Comparison of ENCODE assay signal across 14 cellular contexts in genomic region chr19:14082675-14082960, GRCh38. TPM values are rescaled to one million over a fixed set of nuclear protein-coding genes. Genes with fewer than 3 reads are reported as not detected.
DNase-seq lines count a peak whose midpoint lies in the region; ATAC-seq, FAIRE-seq and TF ChIP-seq lines count a peak whose summit lies in the region.
"Had no signal": no experiment of that assay in that cellular context is flagged by ENCODE, and none has a peak within 500 bp of the region (broad histone marks: within the 10 kb centered on the region; RNA-seq: fewer than 3 reads in every experiment).

No MANE protein-coding gene starts in this region.

- H3K36me3 ChIP-seq in heart left ventricle, result peaks cover 0 to 9% (median 3%) of the 10 kb centered on the region in 9 donors
- H3K36me3 ChIP-seq in GM12878 (ENCODE audit: control insufficient read depth in 2 of 2, insufficient read depth in 2 of 2, low read length in 1 of 2), result no peaks in the 10 kb centered on the region; a peak in 1 of 4 replicates
- no peaks in the 10 kb centered on the region for H3K36me3 ChIP-seq in muscle layer of colon (ENCODE audit: insufficient read depth, low read length)
- H3K36me3 ChIP-seq in transverse colon, result peaks cover 0 to 3% (median 0%) of the 10 kb centered on the region in 4 donors

- in situ Hi-C loops in GM12878 (cut with MboI) (no loop called here), transverse colon (cut with MboI; ENCODE audit: low pct_ligation_motif_present in 1 of 4, low pct_unique_long_range_greater_than_20kb in 1 of 4, low sequenced_read_pairs in 3 of 4) (no loop called here)

- H3K4me3 ChIP-seq in heart left ventricle (peak overlapping the region in 7 of 12 donors; percentile 61 to 95 (median 73)), GM12878 (no peak overlapping the region; the same call in 1 of the 2 replicates), muscle layer of colon (ENCODE audit: low read depth in 1 of 2, low read length in 2 of 2) (no peak overlapping the region), transverse colon (peak overlapping the region in 2 of 4 donors; percentile 69 to 77)

- H2AFZ ChIP-seq in GM12878 (ENCODE audit: control insufficient read depth, low read depth, low read length), result no peak overlapping the region

- H3K4me2 ChIP-seq in GM12878 (ENCODE audit: control insufficient read depth, insufficient read depth), result peak overlapping the region; percentile 70

- H4K20me1 ChIP-seq in GM12878 (ENCODE audit: control insufficient read depth, insufficient read depth), result no peaks in the 10 kb centered on the region

- H3K79me2 ChIP-seq in GM12878 (ENCODE audit: control insufficient read depth, insufficient read depth, low read length), result peaks cover 8% of the 10 kb centered on the region

- POLR2A ChIA-PET in GM12878 (lab: Charles Lee), result interaction anchor here (0.7 to 4.9 kb wide), 7 partner anchors 9 to 236 kb away, joined by 3 to 23 read pairs (median 3); no protein-coding TSS in a partner anchor

- H3K4me1 ChIP-seq in heart left ventricle, result peaks cover 4 to 31% (median 17%) of the 10 kb centered on the region in 12 donors
- H3K4me1 ChIP-seq in GM12878 (ENCODE audit: control insufficient read depth, insufficient read depth, low read length), result peaks cover 4% of the 10 kb centered on the region; the same call in 1 of the 2 replicates
- H3K4me1 ChIP-seq in muscle layer of colon (ENCODE audit: insufficient read depth, low read length), result peaks cover 15% of the 10 kb centered on the region
- peaks cover 10 to 36% (median 20%) of the 10 kb centered on the region in 4 donors for H3K4me1 ChIP-seq in transverse colon

- WGBS in heart left ventricle, 4 donors, result 0 to 81% (median 70%) methylated on average over 1 of the region's 1 CpG
- 43% methylated on average over 1 of the region's 1 CpG for WGBS in GM12878 (ENCODE audit: insufficient coverage, insufficient replicate concordance, low lambda C conversion rate, missing lambda C conversion rate)
- WGBS in transverse colon (ENCODE audit: low coverage in 1 of 2), 2 donors, result 50% methylated on average over 1 of the region's 1 CpG; no CpG with 5 or more reads in 1 of the 2 donors

- intact Hi-C loops in heart left ventricle (cut with DNase I) (loop anchor here in 3 of 10 donors (5.0 to 10.0 kb wide), 2 partner anchors 35 to 308 kb away; partner anchors contain the start of genes PRKACA (in 3 of the 3) and C19orf53 (in 1 of the 3)), cardiac septum (cut with DNase I) (loop anchor here (5.0 kb wide), 1 partner anchor 35 kb away; the partner anchor contains the start of gene PRKACA), GM12878 (cut with micrococcal nuclease; ENCODE audit: unreplicated experiment) (loop anchor here (5.0 kb wide), 1 partner anchor 35 kb away; the partner anchor contains the start of gene PRKACA), transverse colon (cut with DNase I; ENCODE audit: low total_unique reads) (no loop called here)

- TF ChIP-seq CTCF in heart left ventricle (IDR thresholded peaks at IDR 0.05) (no peak), GM12878 (IDR thresholded peaks at IDR 0.05 in 2 of 3, conservative IDR thresholded peaks at IDR 0.05 in 1 of 3; ENCODE audit: control insufficient read depth in 2 of 3, extremely low read depth in 1 of 3, insufficient read depth in 1 of 3, low read depth in 3 of 3, low read length in 3 of 3) (no peak), transverse colon (IDR thresholded peaks at IDR 0.05) (no peak)

- no TSS peak for BruUV-seq in GM12878 (replicated peaks; lab: Mats Ljungman, UMichigan)

- CTCF ChIA-PET in GM12878 (lab: Yijun Ruan, JAX), result interaction anchor here (0.6 to 5.6 kb wide), 14 partner anchors 9 to 318 kb away, joined by 3 to 30 read pairs (median 5); partner anchors contain the start of genes ASF1B, MISP3, MRI1 and PRKACA

- ATAC-seq in heart left ventricle, result no peak
- no peak for ATAC-seq in GM12878
- no peak for ATAC-seq in HG03095 (IDR thresholded peaks at IDR 0.05; ENCODE audit: unreplicated experiment)
- no peak for ATAC-seq in GM18867 (IDR thresholded peaks at IDR 0.05; ENCODE audit: unreplicated experiment)
- ATAC-seq in HG03196 (IDR thresholded peaks at IDR 0.05; ENCODE audit: unreplicated experiment), result no peak

- no peak for TF ChIP-seq EP300 in GM12878 (IDR thresholded peaks at IDR 0.05; ENCODE audit: borderline replicate concordance in 1 of 2, control insufficient read depth in 1 of 2, low read depth in 2 of 2, low read length in 2 of 2)
- TF ChIP-seq EP300 in transverse colon (IDR thresholded peaks at IDR 0.05; ENCODE audit: low read depth), result no peak

- TF ChIP-seq POLR2A in heart left ventricle (IDR thresholded peaks at IDR 0.05), result no peak
- no peak for TF ChIP-seq POLR2A in GM12878 (IDR thresholded peaks at IDR 0.05; ENCODE audit: low read depth, low read length)
- TF ChIP-seq POLR2A in transverse colon (IDR thresholded peaks at IDR 0.05), result no peak

- no peaks in the 10 kb centered on the region for H3K9me3 ChIP-seq in heart left ventricle
- H3K9me3 ChIP-seq in GM12878 (replicated peaks; ENCODE audit: control insufficient read depth, insufficient read depth, low read length), result no peaks in the 10 kb centered on the region
- H3K9me3 ChIP-seq in muscle layer of colon (ENCODE audit: low read length), result no peaks in the 10 kb centered on the region
- H3K9me3 ChIP-seq in transverse colon, result no peaks in the 10 kb centered on the region
- H3K9me3 ChIP-seq: spleen had no signal

- RAD21 ChIA-PET in GM12878 (lab: Charles Lee; ENCODE audit: unreplicated experiment), result interaction anchor here (0.8 to 4.8 kb wide), 9 partner anchors 9 to 219 kb away, joined by 3 to 27 read pairs (median 4); partner anchors contain the start of genes ASF1B, IL27RA, PRKACA and RFX1

- no peaks in the 10 kb centered on the region for H3K27me3 ChIP-seq in heart left ventricle
- no peaks in the 10 kb centered on the region for H3K27me3 ChIP-seq in GM12878 (replicated peaks in 1 of 2; ENCODE audit: control insufficient read depth in 2 of 2, insufficient read depth in 2 of 2, low read length in 1 of 2)
- no peaks in the 10 kb centered on the region for H3K27me3 ChIP-seq in muscle layer of colon (ENCODE audit: control insufficient read depth in 1 of 2, insufficient read depth in 2 of 2, low read length in 2 of 2)
- no peaks in the 10 kb centered on the region for H3K27me3 ChIP-seq in transverse colon
- H3K27me3 ChIP-seq: spleen had no signal

- FAIRE-seq in GM12878 (lab: Jason Lieb, UNC), result no peak

- H3K9ac ChIP-seq in GM12878 (ENCODE audit: control insufficient read depth, insufficient read depth, low read length) (peak overlapping the region; percentile 90), muscle layer of colon (ENCODE audit: low read length) (peak overlapping the region; percentile 84)

- TF ChIP-seq RAD21 in GM12878 (IDR thresholded peaks at IDR 0.05; ENCODE audit: insufficient read depth, low read depth, low read length), result no peak

- SMC1A ChIA-PET in GM12878 (lab: Charles Lee; ENCODE audit: uncharacterized antibody, unreplicated experiment), result interaction anchor here (0.8 to 1.4 kb wide), 3 partner anchors 9 to 54 kb away, joined by 3 to 5 read pairs (median 5); partner anchors contain the start of gene ASF1B

- H3K27ac ChIP-seq in heart left ventricle, result peak overlapping the region in 6 of 12 donors; percentile 81 to 96 (median 92)
- H3K27ac ChIP-seq in GM12878 (ENCODE audit: control insufficient read depth, insufficient read depth), result peak overlapping the region; percentile 86
- H3K27ac ChIP-seq in muscle layer of colon (ENCODE audit: low read depth, low read length), result no peak overlapping the region
- H3K27ac ChIP-seq in transverse colon, result peak overlapping the region; percentile 88 to 95 (median 94)

- DNase-seq in heart left ventricle (no peak), cardiac septum (ENCODE audit: low spot score) (no peak), GM12878 (ENCODE audit: low read depth, low spot score) (no peak), transverse colon (no peak)
- DNase-seq: Karpas-422, NCI-H774, spleen had no signal

RNA-seq across cellular contexts. Expression of gene C19orf67, which starts 3.0 kb away (rescaled TPM):
- total RNA-seq in heart left ventricle (not detected), cardiac septum (not detected), GM12878 (2014; rRNA removed) (not detected in 2 replicates), GM12878 (2014; rRNA removed; fragmentation: Illumina TruSeq; extraction: Trizol) (not detected in 2 replicates), GM12878 (2021) (not detected in 2 replicates), transverse colon (1 to 10 TPM in 1 of 4 donors, under 1 TPM in 1, not detected in 2; 0.64 to 1.1 TPM)
- polyA plus RNA-seq in heart left ventricle (not detected), GM12878 (2011; rRNA removed) (not detected in 2 replicates), GM12878 (2014; fragmentation: Illumina TruSeq; extraction: Trizol) (not detected in 2 replicates), GM12878 (2014; fragmentation: Nextera tagmentation; extraction: Ambion mirVana) (not detected), GM12878 (2014; rRNA removed) (not detected in 2 replicates), GM12878 (2016; fragmentation: Nextera tagmentation; extraction: Ambion mirVana) (under 1 TPM in 1 of 2 experiments, not detected in 1; 0.14 TPM)
- total RNA-seq in GM12878 (2013; cell fraction: nucleolus; rRNA removed), result 1.4 TPM in 1 of 2 replicates, not detected in the other
- polyA plus RNA-seq in GM12878 (2011; ENCODE audit: low read depth), result not detected
- not detected in 2 replicates for polyA plus RNA-seq in GM12878 (2011; cell fraction: cytosol; rRNA removed)
- polyA plus RNA-seq in GM12878 (2011; cell fraction: nucleus; rRNA removed), result 0.27 and 0.35 TPM in 2 replicates
- 0.10 TPM in 1 of 2 replicates, not detected in the other for polyA plus RNA-seq in GM12878 (2012)
- not detected in 2 replicates for polyA minus RNA-seq in GM12878 (2011; rRNA and poly(A)+ RNA removed)
- polyA minus RNA-seq in GM12878 (2011; cell fraction: cytosol; rRNA and poly(A)+ RNA removed), result not detected in 2 replicates
- polyA minus RNA-seq in GM12878 (2011; cell fraction: nucleus; rRNA and poly(A)+ RNA removed), result 0.36 and 0.67 TPM in 2 replicates
- total RNA-seq: kidney epithelial cell, subcutaneous adipose tissue had no signal
- polyA plus RNA-seq: spleen had no signal

RNA-seq across cellular contexts. Expression of gene SAMD1, which starts 7.9 kb away (rescaled TPM):
- total RNA-seq in heart left ventricle (10 to 100 TPM; 30.5 to 55.5 (median 38.3) TPM), cardiac septum (41.8 TPM), GM12878 (2014; rRNA removed) (35.0 and 41.4 TPM in 2 replicates), GM12878 (2014; rRNA removed; fragmentation: Illumina TruSeq; extraction: Trizol) (20.7 and 22.7 TPM in 2 replicates), GM12878 (2021) (71.7 and 74.5 TPM in 2 replicates), transverse colon (10 to 100 TPM in 3 of 4 donors, 1 to 10 TPM in 1; 7.6 to 37.5 (median 36.8) TPM)
- polyA plus RNA-seq in heart left ventricle (10 to 100 TPM; 26.7 to 62.6 TPM), GM12878 (2011; rRNA removed) (9.6 and 15.9 TPM in 2 replicates), GM12878 (2014; fragmentation: Illumina TruSeq; extraction: Trizol) (16.2 and 27.8 TPM in 2 replicates), GM12878 (2014; fragmentation: Nextera tagmentation; extraction: Ambion mirVana) (1 to 10 TPM; 3.0 to 5.4 TPM), GM12878 (2014; rRNA removed) (39.3 and 50.7 TPM in 2 replicates), GM12878 (2016; fragmentation: Nextera tagmentation; extraction: Ambion mirVana) (1 to 10 TPM; 5.9 to 6.3 TPM)
- total RNA-seq in GM12878 (2013; cell fraction: nucleolus; rRNA removed), result 9.9 and 11.1 TPM in 2 replicates
- polyA plus RNA-seq in GM12878 (2011; ENCODE audit: low read depth), result 12.1 TPM
- polyA plus RNA-seq in GM12878 (2011; cell fraction: cytosol; rRNA removed), result 25.3 and 28.7 TPM in 2 replicates
- 114 and 178 TPM in 2 replicates for polyA plus RNA-seq in GM12878 (2011; cell fraction: nucleus; rRNA removed)
- 23.2 and 27.9 TPM in 2 replicates for polyA plus RNA-seq in GM12878 (2012)
- polyA minus RNA-seq in GM12878 (2011; rRNA and poly(A)+ RNA removed), result 5.1 and 13.5 TPM in 2 replicates
- 17.4 and 18.0 TPM in 2 replicates for polyA minus RNA-seq in GM12878 (2011; cell fraction: cytosol; rRNA and poly(A)+ RNA removed)
- 3.3 and 7.6 TPM in 2 replicates for polyA minus RNA-seq in GM12878 (2011; cell fraction: nucleus; rRNA and poly(A)+ RNA removed)

RNA-seq across cellular contexts. Expression of gene MISP3, which starts 10.0 kb away (rescaled TPM):
- total RNA-seq in heart left ventricle (10 to 100 TPM in 1 of 9 donors, 1 to 10 TPM in 8; 3.5 to 28.7 (median 5.7) TPM), cardiac septum (7.9 TPM), GM12878 (2014; rRNA removed) (0.90 and 0.93 TPM in 2 replicates), GM12878 (2014; rRNA removed; fragmentation: Illumina TruSeq; extraction: Trizol) (0.51 and 0.63 TPM in 2 replicates), GM12878 (2021) (1.2 and 1.7 TPM in 2 replicates), transverse colon (100 to 1,000 TPM in 1 of 4 donors, 10 to 100 TPM in 3; 23.8 to 115 (median 35.8) TPM)
- polyA plus RNA-seq in heart left ventricle (10 to 100 TPM in 1 of 2 donors, 1 to 10 TPM in 1; 5.7 to 10.0 TPM), GM12878 (2011; rRNA removed) (0.56 and 0.98 TPM in 2 replicates), GM12878 (2014; fragmentation: Illumina TruSeq; extraction: Trizol) (0.46 TPM in 2 replicates), GM12878 (2014; fragmentation: Nextera tagmentation; extraction: Ambion mirVana) (under 1 TPM; 0.07 to 0.11 TPM), GM12878 (2014; rRNA removed) (1.4 and 1.7 TPM in 2 replicates), GM12878 (2016; fragmentation: Nextera tagmentation; extraction: Ambion mirVana) (under 1 TPM; 0.52 to 0.66 TPM)
- total RNA-seq in GM12878 (2013; cell fraction: nucleolus; rRNA removed), result 1.8 and 2.4 TPM in 2 replicates
- not detected for polyA plus RNA-seq in GM12878 (2011; ENCODE audit: low read depth)
- polyA plus RNA-seq in GM12878 (2011; cell fraction: cytosol; rRNA removed), result 1.4 and 1.8 TPM in 2 replicates
- 6.0 TPM in 2 replicates for polyA plus RNA-seq in GM12878 (2011; cell fraction: nucleus; rRNA removed)
- 0.89 and 1.0 TPM in 2 replicates for polyA plus RNA-seq in GM12878 (2012)
- polyA minus RNA-seq in GM12878 (2011; rRNA and poly(A)+ RNA removed), result 0.15 and 0.41 TPM in 2 replicates
- polyA minus RNA-seq in GM12878 (2011; cell fraction: cytosol; rRNA and poly(A)+ RNA removed), result not detected in 2 replicates
- polyA minus RNA-seq in GM12878 (2011; cell fraction: nucleus; rRNA and poly(A)+ RNA removed), result 1.2 and 2.5 TPM in 2 replicates

RNA-seq across cellular contexts. Expression of gene PALM3, which starts 20.7 kb away (rescaled TPM):
- total RNA-seq in heart left ventricle (under 1 TPM in 3 of 9 donors, not detected in 6; 0.14 to 0.60 (median 0.32) TPM), cardiac septum (0.46 TPM), GM12878 (2014; rRNA removed) (not detected in 2 replicates), GM12878 (2014; rRNA removed; fragmentation: Illumina TruSeq; extraction: Trizol) (not detected in 2 replicates), GM12878 (2021) (not detected in 2 replicates), transverse colon (under 1 TPM in 2 of 4 donors, not detected in 2; 0.14 to 0.32 TPM)
- polyA plus RNA-seq in heart left ventricle (under 1 TPM; 0.06 to 0.30 TPM), GM12878 (2011; rRNA removed) (not detected in 2 replicates), GM12878 (2014; fragmentation: Illumina TruSeq; extraction: Trizol) (not detected in 2 replicates), GM12878 (2014; fragmentation: Nextera tagmentation; extraction: Ambion mirVana) (not detected), GM12878 (2014; rRNA removed) (not detected in 2 replicates), GM12878 (2016; fragmentation: Nextera tagmentation; extraction: Ambion mirVana) (under 1 TPM in 1 of 2 experiments, not detected in 1; 0.07 TPM)
- total RNA-seq in GM12878 (2013; cell fraction: nucleolus; rRNA removed), result not detected in 2 replicates
- polyA plus RNA-seq in GM12878 (2011; ENCODE audit: low read depth), result not detected
- polyA plus RNA-seq in GM12878 (2011; cell fraction: cytosol; rRNA removed), result 0.03 TPM in 1 of 2 replicates, not detected in the other
- 0.07 TPM in 1 of 2 replicates, not detected in the other for polyA plus RNA-seq in GM12878 (2011; cell fraction: nucleus; rRNA removed)
- not detected in 2 replicates for polyA plus RNA-seq in GM12878 (2012)
- not detected in 2 replicates for polyA minus RNA-seq in GM12878 (2011; rRNA and poly(A)+ RNA removed)
- not detected in 2 replicates for polyA minus RNA-seq in GM12878 (2011; cell fraction: cytosol; rRNA and poly(A)+ RNA removed)
- not detected in 2 replicates for polyA minus RNA-seq in GM12878 (2011; cell fraction: nucleus; rRNA and poly(A)+ RNA removed)
- total RNA-seq: kidney epithelial cell; spleen; subcutaneous adipose tissue; T-helper 2 cell treated with Interferon-gamma antibody and Interleukin-4, amounts not matched to agents 100 ng/mL and 5 ng/mL, for 36 hours had no signal

RNA-seq across cellular contexts. Expression of gene PRKACA, which starts 34.9 kb away (rescaled TPM):
- total RNA-seq in heart left ventricle, result 100 to 1,000 TPM; 216 to 554 (median 459) TPM
- polyA plus RNA-seq in heart left ventricle, result 100 to 1,000 TPM; 234 to 327 TPM
- total RNA-seq in cardiac septum, result 487 TPM
- 11.5 and 11.6 TPM in 2 replicates for total RNA-seq in GM12878 (2013; cell fraction: nucleolus; rRNA removed)
- total RNA-seq in GM12878 (2014; rRNA removed), result 12.9 and 14.9 TPM in 2 replicates
- total RNA-seq in GM12878 (2014; rRNA removed; fragmentation: Illumina TruSeq; extraction: Trizol), result 10.4 and 11.2 TPM in 2 replicates
- 67.7 and 68.5 TPM in 2 replicates for total RNA-seq in GM12878 (2021)
- 26.1 TPM for polyA plus RNA-seq in GM12878 (2011; ENCODE audit: low read depth)
- polyA plus RNA-seq in GM12878 (2011; rRNA removed), result 10.6 and 11.9 TPM in 2 replicates
- 23.1 and 25.8 TPM in 2 replicates for polyA plus RNA-seq in GM12878 (2011; cell fraction: cytosol; rRNA removed)
- polyA plus RNA-seq in GM12878 (2011; cell fraction: nucleus; rRNA removed), result 9.5 and 16.8 TPM in 2 replicates
- 28.6 and 38.0 TPM in 2 replicates for polyA plus RNA-seq in GM12878 (2012)
- 44.3 and 56.8 TPM in 2 replicates for polyA plus RNA-seq in GM12878 (2014; fragmentation: Illumina TruSeq; extraction: Trizol)
- polyA plus RNA-seq in GM12878 (2014; fragmentation: Nextera tagmentation; extraction: Ambion mirVana), result 1 to 10 TPM in 1 of 2 experiments, under 1 TPM in 1; 0.53 to 1.3 TPM
- polyA plus RNA-seq in GM12878 (2014; rRNA removed), result 40.8 and 46.1 TPM in 2 replicates
- polyA plus RNA-seq in GM12878 (2016; fragmentation: Nextera tagmentation; extraction: Ambion mirVana), result 1 to 10 TPM; 3.3 to 3.5 TPM
- 17.0 and 23.7 TPM in 2 replicates for polyA minus RNA-seq in GM12878 (2011; rRNA and poly(A)+ RNA removed)
- polyA minus RNA-seq in GM12878 (2011; cell fraction: cytosol; rRNA and poly(A)+ RNA removed), result 11.2 and 15.5 TPM in 2 replicates
- 5.1 and 9.7 TPM in 2 replicates for polyA minus RNA-seq in GM12878 (2011; cell fraction: nucleus; rRNA and poly(A)+ RNA removed)
- 10 to 100 TPM; 16.7 to 74.8 (median 39.5) TPM for total RNA-seq in transverse colon

Comparison
In these comparisons a context has a peak if more than half of its experiments do, and no peak if none do; other contexts are left out.
1. H3K4me3 ChIP-seq: peak in heart left ventricle (7 of 12); none in GM12878 (single experiment) and muscle layer of colon (0 of 2).